9 cellular contexts compared by ENCODE assay signal in genomic region chr13:21079761-21080730, GRCh38. TPM values are rescaled to one million over a fixed set of nuclear protein-coding genes. Genes with fewer than 3 reads are reported as not detected.
DNase-seq lines count a peak whose midpoint lies in the region; FAIRE-seq and TF ChIP-seq lines count a peak whose summit lies in the region.
"Had no signal": no experiment of that assay in that cellular context is flagged by ENCODE, and none has a peak within 500 bp of the region (broad histone marks: within the 10 kb centered on the region; RNA-seq: fewer than 3 reads in every experiment).

No MANE protein-coding gene starts in this region.

- FAIRE-seq in H54 (lab: Jason Lieb, UNC): peak; percentile 84
- FAIRE-seq: small intestine had no signal

- TF ChIP-seq POLR2A in H54 (IDR thresholded peaks at IDR 0.05; ENCODE audit: low read depth, low read length): no peak

- peaks cover 28% of the 10 kb centered on the region for H3K4me1 ChIP-seq in skeletal muscle satellite cell (ENCODE audit: control insufficient read depth, insufficient read depth, low read length)

- no peaks in the 10 kb centered on the region for H3K27me3 ChIP-seq in skeletal muscle satellite cell (ENCODE audit: control insufficient read depth, insufficient read depth, low read length)

- H3K4me3 ChIP-seq in SK-N-MC: peak overlapping the region; percentile 38; the same call in 1 of the 2 replicates
- peak overlapping the region; percentile 50 for H3K4me3 ChIP-seq in skeletal muscle satellite cell (ENCODE audit: low read length)

- peak overlapping the region; percentile 73 for H3K4me2 ChIP-seq in skeletal muscle satellite cell (ENCODE audit: low read length)

- H3K36me3 ChIP-seq in SK-N-MC (ENCODE audit: insufficient read depth, low read length) (no peaks in the 10 kb centered on the region), skeletal muscle satellite cell (ENCODE audit: insufficient read depth, low read length) (no peaks in the 10 kb centered on the region)

- H3K9ac ChIP-seq in SK-N-MC (ENCODE audit: insufficient read length) (peak overlapping the region; percentile 30), skeletal muscle satellite cell (ENCODE audit: low read depth, low read length) (peak overlapping the region; percentile 77)

- DNase-seq in H54 (ENCODE audit: insufficient read length, low spot score): peak; percentile 33
- DNase-seq in SK-N-MC (ENCODE audit: low read depth, low spot score): no peak
- DNase-seq in glomerular endothelial cell (ENCODE audit: extremely low read depth, low read depth, low spot score): peak; percentile 97
- no peak for DNase-seq in GDM1 (lab: John Stamatoyannopoulos, UW)
- no peak for DNase-seq in cerebellum (ENCODE audit: low spot score)
- DNase-seq in activated CD4-positive, alpha-beta T cell treated with anti-CD3 and anti-CD28 coated beads for 4 hours: no peak
- no peak for DNase-seq in germinal center (ENCODE audit: low spot score)
- DNase-seq: small intestine had no signal

- peak overlapping the region; percentile 97 for H3K27ac ChIP-seq in SK-N-MC

- H3K9me3 ChIP-seq in SK-N-MC (ENCODE audit: low read depth, low read length) (no peaks in the 10 kb centered on the region), skeletal muscle satellite cell (replicated peaks; ENCODE audit: low read length) (no peaks in the 10 kb centered on the region)

RNA-seq across cellular contexts. Expression of gene LATS2, which starts 18.7 kb away (rescaled TPM):
- total RNA-seq in glomerular endothelial cell: 40.7 and 61.3 TPM in 2 replicates
- total RNA-seq in skeletal muscle satellite cell (2012; rRNA removed): 9.4 and 11.1 TPM in 2 replicates
- 4.3 TPM for total RNA-seq in cerebellum

RNA-seq across cellular contexts. Expression of gene SAP18, which starts 59.9 kb away (rescaled TPM):
- total RNA-seq in glomerular endothelial cell (38.9 and 49.3 TPM in 2 replicates), cerebellum (30.8 TPM)
- 40.0 and 41.6 TPM in 2 replicates for total RNA-seq in skeletal muscle satellite cell (2012; rRNA removed)

Comparison
In these comparisons a context has a peak if more than half of its experiments do, and no peak if none do; other contexts are left out.
1. DNase-seq: peak in H54 (single experiment) and glomerular endothelial cell (single experiment); none in SK-N-MC (single experiment), GDM1 (single experiment), cerebellum (single experiment), activated CD4-positive, alpha-beta T cell treated with anti-CD3 and anti-CD28 coated beads for 4 hours (0 of 2) and germinal center (single experiment).